Comparison of ENCODE assay signal across 1 cellular context in genomic region chr6:109722564-109723254, GRCh38.
TF ChIP-seq lines count a peak whose summit lies in the region.

No MANE protein-coding gene starts in this region.

TF ChIP-seq in GM23338, 12 proteins besides CTCF, POLR2A, EP300 and RAD21 (continued from another document):
- no peak for TF ChIP-seq ZNF462 (CRISPR knock-in tag; IDR thresholded peaks at IDR 0.05)
